Comparison of ENCODE assay signal across 17 cellular contexts in the genomic region with DNA sequence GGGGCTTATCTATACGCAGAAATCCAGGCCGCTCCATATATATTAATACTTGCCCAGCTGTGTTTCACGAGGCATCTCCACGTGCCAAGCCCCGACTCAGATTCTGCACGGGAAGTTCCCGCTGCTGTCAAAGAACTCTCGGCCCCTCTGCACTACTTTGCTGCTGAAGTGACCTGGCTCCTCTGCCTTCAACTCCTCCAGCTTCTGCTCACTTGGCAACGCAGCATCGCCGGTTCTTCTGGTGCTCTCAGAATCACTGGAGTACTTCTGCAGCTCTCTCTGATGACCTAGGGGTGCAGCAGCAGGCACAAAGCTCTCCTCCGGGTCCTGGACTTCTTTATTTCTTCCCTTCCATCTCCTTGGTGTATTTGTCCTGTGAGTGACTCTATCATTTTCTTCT.
"Had no signal": no experiment of that assay in that cellular context is flagged by ENCODE, and none has a peak within 500 bp of the region (broad histone marks: within the 10 kb centered on the region; RNA-seq: fewer than 3 reads in every experiment).

No MANE protein-coding gene starts in this region.

- H3K4me1 Mint-ChIP-seq: activated naive CD4-positive, alpha-beta T cell treated with anti-CD3 and anti-CD28 coated beads, Interleukin-2, amount 50 U/mL, for 24 hours had no signal

- H3K9me3 ChIP-seq: ascending aorta, gastroesophageal sphincter, heart left ventricle, left lung, sigmoid colon, tibial artery had no signal

- H3K4me1 ChIP-seq: ascending aorta, parathyroid adenoma, tibial artery had no signal

- H3K36me3 ChIP-seq: ascending aorta, gastroesophageal sphincter, heart left ventricle, left lung, sigmoid colon had no signal

- H3K4me3 ChIP-seq: ascending aorta, gastroesophageal sphincter, heart left ventricle, left lung, sigmoid colon, tibial artery had no signal

- H2AFZ ChIP-seq: parathyroid adenoma had no signal

- H3K27ac Mint-ChIP-seq: activated naive CD4-positive, alpha-beta T cell treated with anti-CD3 and anti-CD28 coated beads, Interleukin-2, amount 50 U/mL, for 24 hours; T-helper 2 cell treated with Interferon-gamma antibody and Interleukin-4, amounts not matched to agents 5 μg/mL and 100 μg/mL, for 36 hours had no signal

- H3K27me3 ChIP-seq: ascending aorta, gastroesophageal sphincter, heart left ventricle, left lung, sigmoid colon, tibial artery had no signal

- ATAC-seq: esophagus mucosa, gastroesophageal sphincter, heart left ventricle, left lung had no signal

- H3K27ac ChIP-seq: ascending aorta, gastroesophageal sphincter, heart left ventricle, parathyroid adenoma, sigmoid colon, tibial artery had no signal

- H3K79me2 ChIP-seq: parathyroid adenoma had no signal

- H3K4me3 Mint-ChIP-seq: activated naive CD4-positive, alpha-beta T cell treated with anti-CD3 and anti-CD28 coated beads, Interleukin-2, amount 50 U/mL, for 24 hours; T-helper 2 cell treated with Interferon-gamma antibody and Interleukin-4, amounts not matched to agents 5 μg/mL and 100 μg/mL, for 36 hours had no signal

- H3K9ac ChIP-seq: parathyroid adenoma had no signal

- DNase-seq: activated CD4-positive, alpha-beta T cell treated with anti-CD3 and anti-CD28 coated beads, Interleukin-2, amount 50 U/mL, for 4 hours; activated gamma-delta T cell; effector CD8-positive, alpha-beta T cell; kidney; left lung; mammary epithelial cell; sigmoid colon; stimulated activated CD4-positive, alpha-beta T cell treated with anti-CD3 and anti-CD28 coated beads, Interleukin-4, amount 100 ng/mL, for 4 hours; stimulated activated naive CD4-positive, alpha-beta T cell; tibial artery had no signal

- H3K27me3 Mint-ChIP-seq: activated naive CD4-positive, alpha-beta T cell treated with anti-CD3 and anti-CD28 coated beads, Interleukin-2, amount 50 U/mL, for 24 hours had no signal

- H3K36me3 Mint-ChIP-seq: activated naive CD4-positive, alpha-beta T cell treated with anti-CD3 and anti-CD28 coated beads, Interleukin-2, amount 50 U/mL, for 24 hours had no signal
